8 cellular contexts compared by ENCODE assay signal in the genomic region with DNA sequence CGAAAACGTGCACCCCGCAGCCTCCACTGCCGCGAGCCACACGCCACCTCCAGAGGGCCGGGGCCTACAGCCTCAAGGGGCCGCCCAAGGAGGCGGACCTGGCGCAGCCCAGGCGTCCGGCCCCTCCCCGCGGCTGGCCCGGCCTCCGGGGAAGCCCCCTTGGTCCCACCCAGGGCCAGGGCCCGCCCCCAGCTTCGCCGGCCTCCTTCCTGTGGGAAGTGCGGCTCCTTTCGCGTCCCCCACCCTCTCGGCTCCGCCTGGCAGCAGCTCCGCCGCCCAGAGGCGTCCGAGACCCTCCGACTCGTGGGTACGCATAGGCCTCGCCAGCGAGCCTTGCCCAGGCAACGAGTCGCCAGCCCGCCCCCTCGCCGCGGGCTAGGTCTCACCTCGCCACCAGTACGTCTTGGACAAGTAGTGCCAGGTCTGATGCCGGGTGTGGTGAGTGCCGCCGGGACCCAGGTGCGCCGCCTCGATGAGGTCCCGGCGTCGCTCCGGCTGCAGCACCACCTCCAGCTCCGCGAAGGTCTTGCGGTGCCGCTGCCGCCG. TPM values are rescaled to one million over a fixed set of nuclear protein-coding genes. Genes with fewer than 3 reads are reported as not detected.
DNase-seq lines count a peak whose midpoint lies in the region; ATAC-seq and TF ChIP-seq lines count a peak whose summit lies in the region.

No MANE protein-coding gene starts in this region.

- H3K4me3 ChIP-seq in prostate gland (peak overlapping the region; percentile 70 to 97), uterus (peak overlapping the region; percentile 93 to 95)

- under 1% methylated on average over 42 of the region's 57 CpGs for WGBS in prostate gland

- DNase-seq in GM03348 (ENCODE audit: low spot score) (peak; percentile 98), HCEC 1CT (peak; percentile 94), NCI-H226 (peak; percentile 93), Right ventricle myocardium superior (peak; percentile 96), prostate gland (ENCODE audit: low spot score) (peak; percentile 92), uterus (peak; percentile 93 to 96), NCI-H2196 treated with DMSO at 0.1 percent for 48 hours (lab: John Stamatoyannopoulos, UW; ENCODE audit: unreplicated experiment) (no peak)
- peak; percentile 95 for DNase-seq in activated naive CD4-positive, alpha-beta T cell treated with anti-CD3 and anti-CD28 coated beads for 36 hours

- H3K9me3 ChIP-seq in prostate gland, result no peaks in the 10 kb centered on the region
- no peaks in the 10 kb centered on the region for H3K9me3 ChIP-seq in uterus

- peaks cover 39% of the 10 kb centered on the region for H3K36me3 Mint-ChIP-seq in activated naive CD4-positive, alpha-beta T cell treated with anti-CD3 and anti-CD28 coated beads for 36 hours (ENCODE audit: low read depth)

- intact Hi-C loops in activated naive CD4-positive, alpha-beta T cell treated with anti-CD3 and anti-CD28 coated beads for 36 hours (cut with micrococcal nuclease), result loop anchor here (1.0 to 2.0 kb wide), 7 partner anchors 32 to 1415 kb away; partner anchors contain the start of genes CEP97, LNP1, NFKBIZ and PCNP
- intact Hi-C loops in Right ventricle myocardium superior (cut with DNase I), result loop anchor here (10.0 kb wide), 1 partner anchor 101 kb away; the partner anchor contains the start of gene PCNP
- intact Hi-C loops in prostate gland (cut with DNase I), result loop anchor here (5.0 kb wide), 1 partner anchor 104 kb away; the partner anchor contains the start of gene PCNP
- intact Hi-C loops in uterus (cut with DNase I; ENCODE audit: low total_unique reads), result loop anchor here (10.0 kb wide), 1 partner anchor 101 kb away; the partner anchor contains the start of gene PCNP

- H3K27ac Mint-ChIP-seq in activated naive CD4-positive, alpha-beta T cell treated with anti-CD3 and anti-CD28 coated beads for 36 hours, result peak overlapping the region; percentile 95

- H3K4me3 Mint-ChIP-seq in activated naive CD4-positive, alpha-beta T cell treated with anti-CD3 and anti-CD28 coated beads for 36 hours, result peak overlapping the region; percentile 87

- H3K27ac ChIP-seq in prostate gland (peak overlapping the region; percentile 94 to 98), uterus (peak overlapping the region; percentile 92 to 99)

- TF ChIP-seq POLR2A in prostate gland (IDR thresholded peaks at IDR 0.05) (peak; percentile 82), uterus (IDR thresholded peaks at IDR 0.05) (peak; percentile 59 to 64)

- H3K36me3 ChIP-seq in prostate gland, result peaks cover 0 to 12% of the 10 kb centered on the region in 2 donors
- no peaks in the 10 kb centered on the region for H3K36me3 ChIP-seq in uterus

- CTCF ChIA-PET in activated naive CD4-positive, alpha-beta T cell treated with anti-CD3 and anti-CD28 coated beads for 36 hours (lab: Charles Lee), result interaction anchor here (0.7 to 1.0 kb wide), 2 partner anchors 10 to 230 kb away, joined by 3 to 4 read pairs; no protein-coding TSS in a partner anchor

- peaks cover 50% of the 10 kb centered on the region for H3K4me1 Mint-ChIP-seq in activated naive CD4-positive, alpha-beta T cell treated with anti-CD3 and anti-CD28 coated beads for 36 hours (ENCODE audit: low read depth)

- H3K9me3 Mint-ChIP-seq in activated naive CD4-positive, alpha-beta T cell treated with anti-CD3 and anti-CD28 coated beads for 36 hours, result no peaks in the 10 kb centered on the region

- H3K27me3 ChIP-seq in prostate gland (replicated peaks; ENCODE audit: insufficient read depth) (no peaks in the 10 kb centered on the region), uterus (no peaks in the 10 kb centered on the region)

- H3K4me1 ChIP-seq in prostate gland (replicated peaks) (peaks cover 9% of the 10 kb centered on the region), uterus (peaks cover 0 to 7% of the 10 kb centered on the region in 2 donors)

- ATAC-seq in Right ventricle myocardium superior (ENCODE audit: poor library complexity), result peak; percentile 94

- H3K27me3 Mint-ChIP-seq in activated naive CD4-positive, alpha-beta T cell treated with anti-CD3 and anti-CD28 coated beads for 36 hours (ENCODE audit: low read depth), result no peaks in the 10 kb centered on the region

- TF ChIP-seq CTCF in prostate gland (IDR thresholded peaks at IDR 0.05) (peak in 2 of 4 experiments; percentile 34 to 37), uterus (IDR thresholded peaks at IDR 0.05) (peak in 3 of 4 experiments; percentile 19 to 39 (median 26))

RNA-seq across cellular contexts. Expression of gene ZBTB11, which starts 0.6 kb away (rescaled TPM):
- 10 to 100 TPM; 31.2 to 31.7 TPM for total RNA-seq in activated naive CD4-positive, alpha-beta T cell treated with anti-CD3 and anti-CD28 coated beads for 36 hours
- total RNA-seq in Right ventricle myocardium superior (9.8 TPM), prostate gland (10 to 100 TPM; 20.5 to 21.2 TPM), uterus (10 to 100 TPM; 16.1 to 42.0 (median 25.7) TPM)

RNA-seq across cellular contexts. Expression of gene RPL24, which starts 10.2 kb away (rescaled TPM):
- 1,000 to 10,000 TPM; 2,159 to 2,187 TPM for total RNA-seq in activated naive CD4-positive, alpha-beta T cell treated with anti-CD3 and anti-CD28 coated beads for 36 hours
- total RNA-seq in Right ventricle myocardium superior (765 TPM), prostate gland (1,000 to 10,000 TPM in 1 of 2 donors, 100 to 1,000 TPM in 1; 839 to 1,589 TPM), uterus (1,000 to 10,000 TPM; 1,386 to 3,757 (median 1,892) TPM)

RNA-seq across cellular contexts. Expression of gene CEP97, which starts 48.1 kb away (rescaled TPM):
- total RNA-seq in activated naive CD4-positive, alpha-beta T cell treated with anti-CD3 and anti-CD28 coated beads for 36 hours, result 10 to 100 TPM; 17.0 to 20.3 TPM
- 6.2 TPM for total RNA-seq in Right ventricle myocardium superior
- 10 to 100 TPM in 1 of 2 donors, 1 to 10 TPM in 1; 5.5 to 14.7 TPM for total RNA-seq in prostate gland
- total RNA-seq in uterus, result 10 to 100 TPM in 3 of 4 donors, 1 to 10 TPM in 1; 5.1 to 39.5 (median 17.0) TPM
